In the genomic region with DNA sequence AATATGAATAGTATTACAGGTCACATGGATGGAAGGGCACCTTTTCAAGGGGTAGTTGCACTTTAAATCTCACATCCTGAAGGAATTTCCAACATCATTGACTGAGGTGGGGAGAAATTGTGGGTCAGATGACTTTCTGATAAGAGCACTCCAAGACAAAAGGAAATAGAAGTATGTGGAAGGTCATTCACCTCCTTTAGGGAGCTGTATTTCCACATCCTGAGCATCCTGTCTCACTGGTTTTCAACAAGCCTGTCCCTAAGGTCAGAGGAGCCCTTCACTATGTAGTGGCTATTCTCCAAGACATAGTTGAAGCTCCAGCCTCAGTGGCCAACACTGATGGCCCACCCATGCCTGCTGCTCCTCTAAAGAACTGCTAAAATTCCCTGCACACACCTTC, we compare ENCODE assay signal across 21 cellular contexts.
"Had no signal": no experiment of that assay in that cellular context is flagged by ENCODE, and none has a peak within 500 bp of the region (broad histone marks: within the 10 kb centered on the region; RNA-seq: fewer than 3 reads in every experiment).

No MANE protein-coding gene starts in this region.

- H3K4me1 ChIP-seq: left ventricle myocardium inferior, pancreas, psoas muscle, right lobe of liver, testis, thyroid gland, transverse colon, uterus had no signal

- ATAC-seq: left cardiac atrium; naive thymus-derived CD4-positive, alpha-beta T cell; psoas muscle; right lobe of liver; stimulated activated naive B cell treated with anti-CD40 and anti-IgM and Interleukin-4, amounts not matched to agents 10 μg/mL and 1 μg/mL and 100 μg/mL, for 72 hours; stimulated activated naive CD8-positive, alpha-beta T cell treated with anti-CD3 and anti-CD28 coated beads, Interleukin-15, Interleukin-2, amounts not matched to agents 100 U/mL and 50 U/mL, for 24 hours had no signal

- H3K4me3 ChIP-seq: left ventricle myocardium inferior, pancreas, psoas muscle, right lobe of liver, smooth muscle cell, stomach, testis, thyroid gland, transverse colon, uterus had no signal

- DNase-seq: head of caudate nucleus; hippocampal formation; left cardiac atrium; left ventricle myocardium inferior; naive thymus-derived CD4-positive, alpha-beta T cell; nucleus accumbens; pancreas; posterior cingulate gyrus; psoas muscle; right lobe of liver; stimulated activated CD4-positive, alpha-beta T cell treated with anti-CD3 and anti-CD28 coated beads, Interleukin-15, amount 100 ng/mL, for 24 hours; stimulated activated CD4-positive, alpha-beta T cell treated with anti-CD3 and anti-CD28 coated beads, Interleukin-2, amount 100 ng/mL, for 24 hours; stimulated activated CD4-positive, alpha-beta T cell treated with anti-CD3 and anti-CD28 coated beads, Interleukin-4, amount 100 ng/mL, for 1 hour; stimulated activated naive B cell treated with anti-CD40 and anti-IgM and Interleukin-4, amounts not matched to agents 10 μg/mL and 1 μg/mL and 100 μg/mL, for 72 hours; stimulated activated naive CD8-positive, alpha-beta T cell treated with anti-CD3 and anti-CD28 coated beads, Interleukin-15, Interleukin-2, amounts not matched to agents 100 U/mL and 50 U/mL, for 24 hours; stomach; testis; thyroid gland; transverse colon; uterus had no signal

- H3K27me3 ChIP-seq: pancreas, right lobe of liver, stomach, testis, thyroid gland, transverse colon, uterus had no signal

- H3K36me3 ChIP-seq: left ventricle myocardium inferior, pancreas, right lobe of liver, stomach, thyroid gland, transverse colon, uterus had no signal

- H3K4me2 ChIP-seq: smooth muscle cell had no signal

- H3K9me3 ChIP-seq: left ventricle myocardium inferior, pancreas, psoas muscle, right lobe of liver, stomach, testis, thyroid gland, transverse colon, uterus had no signal

- H3K27ac ChIP-seq: left ventricle myocardium inferior, pancreas, psoas muscle, right lobe of liver, stomach, testis, thyroid gland, transverse colon, uterus had no signal
